In genomic region chr7:23268746-23269145, GRCh38 we compare ENCODE assay signal across 14 cellular contexts.
"Had no signal": no experiment of that assay in that cellular context is flagged by ENCODE, and none has a peak within 500 bp of the region (broad histone marks: within the 10 kb centered on the region; RNA-seq: fewer than 3 reads in every experiment).

No MANE protein-coding gene starts in this region.

- H3K36me3 Mint-ChIP-seq: activated naive CD8-positive, alpha-beta T cell treated with anti-CD3 and anti-CD28 coated beads for 36 hours; brain had no signal

- H3K9me3 ChIP-seq: thyroid gland had no signal

- H3K27me3 ChIP-seq: thyroid gland had no signal

- H3K36me3 ChIP-seq: thyroid gland, WERI-Rb-1 had no signal

- H3K27ac ChIP-seq: thyroid gland, WERI-Rb-1 had no signal

- DNase-seq: activated CD4-positive, alpha-beta T cell treated with anti-CD3 and anti-CD28 coated beads, Interleukin-2, amount 50 U/mL, for 48 hours; activated naive CD4-positive, alpha-beta T cell; activated naive CD8-positive, alpha-beta T cell treated with anti-CD3 and anti-CD28 coated beads for 36 hours; cortex of kidney; hypothalamus; occipital lobe; stimulated activated CD4-positive, alpha-beta T cell treated with anti-CD3 and anti-CD28 coated beads, Interleukin-2, amount 100 ng/mL, for 24 hours; stimulated activated naive CD4-positive, alpha-beta T cell treated with Interleukin-2 at 50 U/mL for 16 hours; SW 1271; thyroid gland; WERI-Rb-1 had no signal

- H3K9me3 Mint-ChIP-seq: activated naive CD8-positive, alpha-beta T cell treated with anti-CD3 and anti-CD28 coated beads for 36 hours; brain; central memory CD8-positive, alpha-beta T cell had no signal

- H3K4me3 ChIP-seq: thyroid gland had no signal

- H3K4me1 ChIP-seq: thyroid gland had no signal

- H3K4me3 Mint-ChIP-seq: activated naive CD8-positive, alpha-beta T cell treated with anti-CD3 and anti-CD28 coated beads for 36 hours; brain; central memory CD8-positive, alpha-beta T cell had no signal

- H3K27me3 Mint-ChIP-seq: central memory CD8-positive, alpha-beta T cell had no signal

- ATAC-seq: left lobe of liver had no signal

- H3K27ac Mint-ChIP-seq: activated naive CD8-positive, alpha-beta T cell treated with anti-CD3 and anti-CD28 coated beads for 36 hours; brain had no signal
